In the genomic region with DNA sequence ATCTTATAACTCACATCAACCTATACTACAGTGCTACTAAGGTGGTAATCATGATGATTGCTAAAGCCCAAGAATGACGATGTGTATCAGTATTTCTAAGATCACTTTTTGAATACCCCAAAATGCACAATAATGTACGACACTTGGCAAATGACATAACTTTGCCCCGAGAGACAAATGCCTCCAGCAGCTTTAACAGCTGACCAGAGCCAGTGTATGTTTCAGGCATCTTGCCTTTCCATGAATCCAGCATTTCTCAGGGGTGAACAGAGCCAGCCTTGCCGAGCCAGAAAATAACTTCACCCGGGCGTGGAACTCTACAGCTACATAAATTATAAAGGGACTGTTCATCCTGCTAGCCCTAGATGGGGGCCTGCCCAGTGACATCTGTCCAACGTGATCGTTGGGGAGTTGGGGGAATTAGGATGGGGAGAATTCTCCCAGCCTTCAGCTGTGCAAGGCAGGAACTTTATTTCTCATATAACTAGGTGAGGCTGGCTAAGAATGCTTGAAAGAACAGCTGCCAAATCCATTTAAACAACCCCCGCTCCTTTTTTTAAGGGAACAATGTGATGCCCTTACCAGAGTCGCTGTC, we compare ENCODE assay signal across 10 cellular contexts. TPM values are rescaled to one million over a fixed set of nuclear protein-coding genes. Genes with fewer than 3 reads are reported as not detected.
DNase-seq lines count a peak whose midpoint lies in the region; ATAC-seq and TF ChIP-seq lines count a peak whose summit lies in the region.
"Had no signal": no experiment of that assay in that cellular context is flagged by ENCODE, and none has a peak within 500 bp of the region (broad histone marks: within the 10 kb centered on the region; RNA-seq: fewer than 3 reads in every experiment).

No MANE protein-coding gene starts in this region.

- H3K9me2 ChIP-seq in PC-9 (ENCODE audit: insufficient read depth): no peaks in the 10 kb centered on the region

- no peaks in the 10 kb centered on the region for H3K36me3 Mint-ChIP-seq in glutamatergic neuron (ENCODE audit: unreplicated experiment)
- H3K36me3 Mint-ChIP-seq: activated naive CD4-positive, alpha-beta T cell treated with anti-CD3 and anti-CD28 coated beads, Interleukin-2, amount 50 U/mL, for 24 hours; naive B cell had no signal

- peaks cover 1% of the 10 kb centered on the region for H3K9me3 Mint-ChIP-seq in glutamatergic neuron (ENCODE audit: unreplicated experiment)
- H3K9me3 Mint-ChIP-seq: activated naive CD4-positive, alpha-beta T cell treated with anti-CD3 and anti-CD28 coated beads, Interleukin-2, amount 50 U/mL, for 24 hours had no signal

- peaks cover 14% of the 10 kb centered on the region for H3K27me3 Mint-ChIP-seq in glutamatergic neuron (ENCODE audit: unreplicated experiment)

- H3K4me3 ChIP-seq in PC-9: peak overlapping the region; percentile 84
- H3K4me3 ChIP-seq in gastrocnemius medialis: peak overlapping the region; percentile 47 to 64 (median 54)

- TF ChIP-seq CTCF in PC-9 (conservative IDR thresholded peaks at IDR 0.05) (no peak), glutamatergic neuron (IDR thresholded peaks at IDR 0.05; ENCODE audit: partially characterized antibody, unreplicated experiment) (no peak), gastrocnemius medialis (IDR thresholded peaks at IDR 0.05 in 4 of 5, conservative IDR thresholded peaks at IDR 0.05 in 1 of 5) (no peak)

- H3K4me1 ChIP-seq in PC-9 (replicated peaks; ENCODE audit: insufficient read depth): peaks cover 36% of the 10 kb centered on the region
- H3K4me1 ChIP-seq in gastrocnemius medialis: peaks cover 7 to 31% of the 10 kb centered on the region in 2 donors

- H4K20me1 ChIP-seq in PC-9 (ENCODE audit: insufficient read depth): no peaks in the 10 kb centered on the region; the same call in 1 of the 2 replicates

- in situ Hi-C loops in gastrocnemius medialis (cut with MboI; ENCODE audit: low sequenced_read_pairs in 4 of 4): loop anchor here (5.0 to 10.0 kb wide), 5 partner anchors 1175 to 1338 kb away; no protein-coding TSS in a partner anchor

- no peak for TF ChIP-seq POLR2A in gastrocnemius medialis (IDR thresholded peaks at IDR 0.05)

- H2AFZ ChIP-seq in PC-9: peak overlapping the region; percentile 72; the same call in 1 of the 2 replicates

- H3K9me3 ChIP-seq in PC-9 (ENCODE audit: insufficient read depth, low read depth) (no peaks in the 10 kb centered on the region), gastrocnemius medialis (no peaks in the 10 kb centered on the region)

- CTCF ChIA-PET in PC-9 (lab: Charles Lee): interaction anchor here (1.0 to 1.5 kb wide), 3 partner anchors 29 to 1169 kb away, joined by 5 to 6 read pairs (median 5); no protein-coding TSS in a partner anchor

- intact Hi-C loops in PC-9 (cut with micrococcal nuclease; ENCODE audit: unreplicated experiment) (no loop called here), gastrocnemius medialis (cut with DNase I; ENCODE audit: low total_unique reads) (loop anchor here (5.0 kb wide), 1 partner anchor 1318 kb away; no protein-coding TSS in a partner anchor)

- no peak overlapping the region for H3K27ac Mint-ChIP-seq in glutamatergic neuron (ENCODE audit: unreplicated experiment)
- H3K27ac Mint-ChIP-seq: activated naive CD4-positive, alpha-beta T cell treated with anti-CD3 and anti-CD28 coated beads, Interleukin-2, amount 50 U/mL, for 24 hours; naive B cell had no signal

- H3K27ac ChIP-seq in PC-9: peak overlapping the region; percentile 36
- H3K27ac ChIP-seq in gastrocnemius medialis: no peak overlapping the region

- H3K4me2 ChIP-seq in PC-9: peak overlapping the region; percentile 93

- ATAC-seq in gastrocnemius medialis (no peak), HG02884 (IDR thresholded peaks at IDR 0.05; ENCODE audit: unreplicated experiment) (no peak), GM19023 (IDR thresholded peaks at IDR 0.05; ENCODE audit: unreplicated experiment) (no peak)

- POLR2A ChIA-PET in PC-9 (lab: Charles Lee; ENCODE audit: unreplicated experiment): interaction anchor here (0.5 to 0.6 kb wide), 3 partner anchors 150 to 1648 kb away, joined by 3 to 5 read pairs (median 4); no protein-coding TSS in a partner anchor

- H3K36me3 ChIP-seq in PC-9 (ENCODE audit: low read depth): peaks cover 15% of the 10 kb centered on the region; the same call in 1 of the 2 replicates
- peaks cover 0 to 13% of the 10 kb centered on the region in 2 donors for H3K36me3 ChIP-seq in gastrocnemius medialis

- H3K4me3 Mint-ChIP-seq in glutamatergic neuron (ENCODE audit: unreplicated experiment): peak overlapping the region; percentile 57

- BruUV-seq in PC-9 (replicated peaks; lab: Mats Ljungman, UMichigan): no TSS peak

- peaks cover 28% of the 10 kb centered on the region for H3K79me2 ChIP-seq in PC-9 (ENCODE audit: low read depth)

- H3K4me1 Mint-ChIP-seq in glutamatergic neuron (ENCODE audit: low read depth, unreplicated experiment): peaks cover 15% of the 10 kb centered on the region

- peaks cover 40% of the 10 kb centered on the region; the same call in 1 of the 2 replicates for H3F3A ChIP-seq in PC-9 (ENCODE audit: insufficient read depth, low read depth)

- H3K27me3 ChIP-seq in PC-9 (ENCODE audit: insufficient read depth, low read depth) (no peaks in the 10 kb centered on the region), gastrocnemius medialis (peaks cover 43 to 50% (median 45%) of the 10 kb centered on the region in 3 donors)

- peak; percentile 15 for DNase-seq in EL
- DNase-seq in PC-9: no peak
- DNase-seq in glutamatergic neuron: no peak
- DNase-seq in gastrocnemius medialis: no peak
- DNase-seq in stimulated activated naive CD4-positive, alpha-beta T cell treated with Interleukin-2 at 50 U/mL for 16 hours (lab: John Stamatoyannopoulos, UW): no peak
- DNase-seq in NCI-H2227 (lab: John Stamatoyannopoulos, UW; ENCODE audit: unreplicated experiment): no peak
- DNase-seq: naive B cell had no signal

RNA-seq across cellular contexts. Expression of a gene that starts 1.7 kb away (rescaled TPM):
- total RNA-seq in PC-9 (2021) (237 and 386 TPM in 2 replicates), glutamatergic neuron (ENCODE audit: unreplicated experiment) (0.17 TPM), gastrocnemius medialis (100 to 1,000 TPM in 1 of 4 donors, 10 to 100 TPM in 3; 81.4 to 203 (median 90.2) TPM)

RNA-seq across cellular contexts. Expression of a gene that starts 31.0 kb away (rescaled TPM):
- total RNA-seq in PC-9 (2021): 0.33 and 0.92 TPM in 2 replicates
- total RNA-seq in glutamatergic neuron (ENCODE audit: unreplicated experiment): not detected
- total RNA-seq in gastrocnemius medialis: 1 to 10 TPM in 1 of 4 donors, under 1 TPM in 1, not detected in 2; 0.49 to 3.6 TPM

RNA-seq across cellular contexts. Expression of a gene that starts 46.4 kb away (rescaled TPM):
- total RNA-seq in PC-9 (2021) (not detected in 2 replicates), glutamatergic neuron (ENCODE audit: unreplicated experiment) (not detected), gastrocnemius medialis (not detected)

Comparison
In these comparisons a context has a peak if more than half of its experiments do, and no peak if none do; other contexts are left out.
1. RNA of a gene that starts 1.7 kb away (total RNA-seq): 237 to 386 TPM in PC-9 and 81.4 to 203 TPM in gastrocnemius medialis; 0.17 TPM in glutamatergic neuron (single experiment); every median in the first group is over 10 times any median in the second.